Comparison of ENCODE assay signal across 1 cellular context in the genomic region with DNA sequence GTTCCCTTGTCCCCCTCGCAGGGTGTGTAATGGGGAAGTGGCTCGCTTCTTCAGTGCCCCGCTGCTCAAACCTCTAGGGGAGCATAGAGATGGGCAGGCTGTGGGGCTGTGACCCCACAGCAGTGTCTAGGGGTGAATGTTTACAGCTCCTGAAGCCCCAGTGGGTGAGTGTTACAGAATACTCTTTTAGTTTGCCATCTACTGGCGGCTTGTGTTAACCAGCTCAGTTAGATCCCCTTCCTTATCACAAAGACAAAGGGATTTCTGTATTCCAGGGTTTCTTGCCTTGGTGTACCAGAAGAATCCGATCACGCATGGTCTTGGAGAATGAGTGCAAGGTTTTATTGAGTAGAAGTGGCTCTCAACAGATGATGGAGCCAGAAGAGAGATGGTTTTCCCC.
TF ChIP-seq lines count a peak whose summit lies in the region.

No MANE protein-coding gene starts in this region.

TF ChIP-seq in GM23338, 12 proteins besides CTCF, POLR2A, EP300 and RAD21:
- TF ChIP-seq, protein P1, sequence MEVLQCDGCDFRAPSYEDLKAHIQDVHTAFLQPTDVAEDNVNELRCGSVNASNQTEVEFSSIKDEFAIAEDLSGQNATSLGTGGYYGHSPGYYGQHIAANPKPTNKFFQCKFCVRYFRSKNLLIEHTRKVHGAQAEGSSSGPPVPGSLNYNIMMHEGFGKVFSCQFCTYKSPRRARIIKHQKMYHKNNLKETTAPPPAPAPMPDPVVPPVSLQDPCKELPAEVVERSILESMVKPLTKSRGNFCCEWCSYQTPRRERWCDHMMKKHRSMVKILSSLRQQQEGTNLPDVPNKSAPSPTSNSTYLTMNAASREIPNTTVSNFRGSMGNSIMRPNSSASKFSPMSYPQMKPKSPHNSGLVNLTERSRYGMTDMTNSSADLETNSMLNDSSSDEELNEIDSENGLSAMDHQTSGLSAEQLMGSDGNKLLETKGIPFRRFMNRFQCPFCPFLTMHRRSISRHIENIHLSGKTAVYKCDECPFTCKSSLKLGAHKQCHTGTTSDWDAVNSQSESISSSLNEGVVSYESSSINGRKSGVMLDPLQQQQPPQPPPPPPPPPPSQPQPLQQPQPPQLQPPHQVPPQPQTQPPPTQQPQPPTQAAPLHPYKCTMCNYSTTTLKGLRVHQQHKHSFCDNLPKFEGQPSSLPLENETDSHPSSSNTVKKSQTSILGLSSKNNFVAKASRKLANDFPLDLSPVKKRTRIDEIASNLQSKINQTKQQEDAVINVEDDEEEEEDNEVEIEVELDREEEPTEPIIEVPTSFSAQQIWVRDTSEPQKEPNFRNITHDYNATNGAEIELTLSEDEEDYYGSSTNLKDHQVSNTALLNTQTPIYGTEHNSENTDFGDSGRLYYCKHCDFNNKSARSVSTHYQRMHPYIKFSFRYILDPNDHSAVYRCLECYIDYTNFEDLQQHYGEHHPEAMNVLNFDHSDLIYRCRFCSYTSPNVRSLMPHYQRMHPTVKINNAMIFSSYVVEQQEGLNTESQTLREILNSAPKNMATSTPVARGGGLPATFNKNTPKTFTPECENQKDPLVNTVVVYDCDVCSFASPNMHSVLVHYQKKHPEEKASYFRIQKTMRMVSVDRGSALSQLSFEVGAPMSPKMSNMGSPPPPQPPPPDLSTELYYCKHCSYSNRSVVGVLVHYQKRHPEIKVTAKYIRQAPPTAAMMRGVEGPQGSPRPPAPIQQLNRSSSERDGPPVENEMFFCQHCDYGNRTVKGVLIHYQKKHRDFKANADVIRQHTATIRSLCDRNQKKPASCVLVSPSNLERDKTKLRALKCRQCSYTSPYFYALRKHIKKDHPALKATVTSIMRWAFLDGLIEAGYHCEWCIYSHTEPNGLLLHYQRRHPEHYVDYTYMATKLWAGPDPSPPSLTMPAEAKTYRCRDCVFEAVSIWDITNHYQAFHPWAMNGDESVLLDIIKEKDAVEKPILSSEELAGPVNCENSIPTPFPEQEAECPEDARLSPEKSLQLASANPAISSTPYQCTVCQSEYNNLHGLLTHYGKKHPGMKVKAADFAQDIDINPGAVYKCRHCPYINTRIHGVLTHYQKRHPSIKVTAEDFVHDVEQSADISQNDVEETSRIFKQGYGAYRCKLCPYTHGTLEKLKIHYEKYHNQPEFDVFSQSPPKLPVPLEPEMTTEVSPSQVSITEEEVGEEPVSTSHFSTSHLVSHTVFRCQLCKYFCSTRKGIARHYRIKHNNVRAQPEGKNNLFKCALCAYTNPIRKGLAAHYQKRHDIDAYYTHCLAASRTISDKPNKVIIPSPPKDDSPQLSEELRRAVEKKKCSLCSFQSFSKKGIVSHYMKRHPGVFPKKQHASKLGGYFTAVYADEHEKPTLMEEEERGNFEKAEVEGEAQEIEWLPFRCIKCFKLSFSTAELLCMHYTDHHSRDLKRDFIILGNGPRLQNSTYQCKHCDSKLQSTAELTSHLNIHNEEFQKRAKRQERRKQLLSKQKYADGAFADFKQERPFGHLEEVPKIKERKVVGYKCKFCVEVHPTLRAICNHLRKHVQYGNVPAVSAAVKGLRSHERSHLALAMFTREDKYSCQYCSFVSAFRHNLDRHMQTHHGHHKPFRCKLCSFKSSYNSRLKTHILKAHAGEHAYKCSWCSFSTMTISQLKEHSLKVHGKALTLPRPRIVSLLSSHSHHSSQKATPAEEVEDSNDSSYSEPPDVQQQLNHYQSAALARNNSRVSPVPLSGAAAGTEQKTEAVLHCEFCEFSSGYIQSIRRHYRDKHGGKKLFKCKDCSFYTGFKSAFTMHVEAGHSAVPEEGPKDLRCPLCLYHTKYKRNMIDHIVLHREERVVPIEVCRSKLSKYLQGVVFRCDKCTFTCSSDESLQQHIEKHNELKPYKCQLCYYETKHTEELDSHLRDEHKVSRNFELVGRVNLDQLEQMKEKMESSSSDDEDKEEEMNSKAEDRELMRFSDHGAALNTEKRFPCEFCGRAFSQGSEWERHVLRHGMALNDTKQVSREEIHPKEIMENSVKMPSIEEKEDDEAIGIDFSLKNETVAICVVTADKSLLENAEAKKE (CRISPR knock-in tag; IDR thresholded peaks at IDR 0.05): no peak; the same call in 1 of the 2 replicates
- TF ChIP-seq, protein P2, sequence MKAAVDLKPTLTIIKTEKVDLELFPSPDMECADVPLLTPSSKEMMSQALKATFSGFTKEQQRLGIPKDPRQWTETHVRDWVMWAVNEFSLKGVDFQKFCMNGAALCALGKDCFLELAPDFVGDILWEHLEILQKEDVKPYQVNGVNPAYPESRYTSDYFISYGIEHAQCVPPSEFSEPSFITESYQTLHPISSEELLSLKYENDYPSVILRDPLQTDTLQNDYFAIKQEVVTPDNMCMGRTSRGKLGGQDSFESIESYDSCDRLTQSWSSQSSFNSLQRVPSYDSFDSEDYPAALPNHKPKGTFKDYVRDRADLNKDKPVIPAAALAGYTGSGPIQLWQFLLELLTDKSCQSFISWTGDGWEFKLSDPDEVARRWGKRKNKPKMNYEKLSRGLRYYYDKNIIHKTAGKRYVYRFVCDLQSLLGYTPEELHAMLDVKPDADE (IDR thresholded peaks at IDR 0.05): no peak
- no peak for TF ChIP-seq CREB1 (CRISPR knock-in tag; IDR thresholded peaks at IDR 0.05; ENCODE audit: low read depth)
- no peak for TF ChIP-seq ZNF114 (CRISPR knock-in tag; IDR thresholded peaks at IDR 0.05)
- no peak for TF ChIP-seq STAT1 (IDR thresholded peaks at IDR 0.05; ENCODE audit: unreplicated experiment)
- TF ChIP-seq, protein P3, sequence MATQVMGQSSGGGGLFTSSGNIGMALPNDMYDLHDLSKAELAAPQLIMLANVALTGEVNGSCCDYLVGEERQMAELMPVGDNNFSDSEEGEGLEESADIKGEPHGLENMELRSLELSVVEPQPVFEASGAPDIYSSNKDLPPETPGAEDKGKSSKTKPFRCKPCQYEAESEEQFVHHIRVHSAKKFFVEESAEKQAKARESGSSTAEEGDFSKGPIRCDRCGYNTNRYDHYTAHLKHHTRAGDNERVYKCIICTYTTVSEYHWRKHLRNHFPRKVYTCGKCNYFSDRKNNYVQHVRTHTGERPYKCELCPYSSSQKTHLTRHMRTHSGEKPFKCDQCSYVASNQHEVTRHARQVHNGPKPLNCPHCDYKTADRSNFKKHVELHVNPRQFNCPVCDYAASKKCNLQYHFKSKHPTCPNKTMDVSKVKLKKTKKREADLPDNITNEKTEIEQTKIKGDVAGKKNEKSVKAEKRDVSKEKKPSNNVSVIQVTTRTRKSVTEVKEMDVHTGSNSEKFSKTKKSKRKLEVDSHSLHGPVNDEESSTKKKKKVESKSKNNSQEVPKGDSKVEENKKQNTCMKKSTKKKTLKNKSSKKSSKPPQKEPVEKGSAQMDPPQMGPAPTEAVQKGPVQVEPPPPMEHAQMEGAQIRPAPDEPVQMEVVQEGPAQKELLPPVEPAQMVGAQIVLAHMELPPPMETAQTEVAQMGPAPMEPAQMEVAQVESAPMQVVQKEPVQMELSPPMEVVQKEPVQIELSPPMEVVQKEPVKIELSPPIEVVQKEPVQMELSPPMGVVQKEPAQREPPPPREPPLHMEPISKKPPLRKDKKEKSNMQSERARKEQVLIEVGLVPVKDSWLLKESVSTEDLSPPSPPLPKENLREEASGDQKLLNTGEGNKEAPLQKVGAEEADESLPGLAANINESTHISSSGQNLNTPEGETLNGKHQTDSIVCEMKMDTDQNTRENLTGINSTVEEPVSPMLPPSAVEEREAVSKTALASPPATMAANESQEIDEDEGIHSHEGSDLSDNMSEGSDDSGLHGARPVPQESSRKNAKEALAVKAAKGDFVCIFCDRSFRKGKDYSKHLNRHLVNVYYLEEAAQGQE (IDR thresholded peaks at IDR 0.05; ENCODE audit: unreplicated experiment): no peak
- TF ChIP-seq ZNF331 (CRISPR knock-in tag; IDR thresholded peaks at IDR 0.05; ENCODE audit: low read depth): no peak
- TF ChIP-seq JUNB (IDR thresholded peaks at IDR 0.05; ENCODE audit: unreplicated experiment): no peak
- no peak for TF ChIP-seq POLR2AphosphoS5 (IDR thresholded peaks at IDR 0.05; ENCODE audit: low read depth)
- TF ChIP-seq EZH2 (IDR thresholded peaks at IDR 0.05; ENCODE audit: low read depth, unreplicated experiment): no peak
- TF ChIP-seq EZH2phosphoT487 (IDR thresholded peaks at IDR 0.05; ENCODE audit: unreplicated experiment): no peak
- TF ChIP-seq NANOG (IDR thresholded peaks at IDR 0.05; ENCODE audit: borderline replicate concordance): no peak
